Comparison of ENCODE assay signal across 12 cellular contexts in the genomic region with DNA sequence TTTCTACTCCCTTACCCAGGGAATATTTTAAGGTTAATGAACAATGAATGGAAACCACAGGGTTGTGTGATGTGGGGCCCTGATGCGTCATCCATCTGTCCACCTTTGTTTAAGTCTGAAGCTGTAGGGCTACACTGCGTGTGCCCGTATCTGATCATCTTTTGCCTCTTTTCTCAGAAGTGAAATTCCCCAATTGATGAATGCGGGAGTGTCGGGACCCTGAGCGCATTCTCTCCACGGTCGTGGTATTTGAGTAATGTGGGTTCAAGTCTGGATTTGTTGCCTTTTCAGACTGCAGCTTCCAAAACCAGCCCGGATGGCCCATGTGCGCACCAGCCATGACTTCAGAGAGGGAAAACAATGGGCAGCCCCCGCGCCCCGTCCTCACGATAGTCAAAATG.
DNase-seq lines count a peak whose midpoint lies in the region; ATAC-seq and TF ChIP-seq lines count a peak whose summit lies in the region.
"Had no signal": no experiment of that assay in that cellular context is flagged by ENCODE, and none has a peak within 500 bp of the region (broad histone marks: within the 10 kb centered on the region; RNA-seq: fewer than 3 reads in every experiment).

No MANE protein-coding gene starts in this region.

- WGBS in esophagus squamous epithelium, 2 donors: 80 to 89% methylated on average over 14 of the region's 14 CpGs
- WGBS in stomach, 5 donors: 82 to 90% (median 87%) methylated on average over 14 of the region's 14 CpGs

- no peaks in the 10 kb centered on the region for H3K36me3 ChIP-seq in esophagus squamous epithelium
- H3K36me3 ChIP-seq in stomach: no peaks in the 10 kb centered on the region

- in situ Hi-C loops in G401 (cut with HindIII; ENCODE audit: low sequenced_read_pairs): no loop called here

- H3K9me3 ChIP-seq in esophagus squamous epithelium: no peaks in the 10 kb centered on the region
- no peaks in the 10 kb centered on the region for H3K9me3 ChIP-seq in stomach

- H3K27me3 ChIP-seq in esophagus squamous epithelium (no peaks in the 10 kb centered on the region), stomach (no peaks in the 10 kb centered on the region)

- DNase-seq in esophagus squamous epithelium (lab: John Stamatoyannopoulos, UW) (no peak), stomach (no peak), NCI-H226 (no peak), G401 (ENCODE audit: low spot score) (no peak), NCI-H69 (lab: John Stamatoyannopoulos, UW) (no peak), NCI-H446 (lab: John Stamatoyannopoulos, UW) (no peak)
- DNase-seq: activated CD4-positive, alpha-beta T cell treated with anti-CD3 and anti-CD28 coated beads, Interleukin-2, amount 10 ng/mL, durations not matched to agents 24 days and 14 days; CD8-positive, alpha-beta T cell; NCI-H1105 treated with DMSO at 0.1 percent for 48 hours; T-cell had no signal

- peak; percentile 57 for ATAC-seq in GM19372 (IDR thresholded peaks at IDR 0.05; ENCODE audit: low read depth, unreplicated experiment)
- peak; percentile 71 for ATAC-seq in HG03460 (IDR thresholded peaks at IDR 0.05; ENCODE audit: unreplicated experiment)
- ATAC-seq: CD8-positive, alpha-beta T cell; T-cell had no signal

- H3K4me1 ChIP-seq in esophagus squamous epithelium (peaks cover 0 to 22% (median 13%) of the 10 kb centered on the region in 3 donors), stomach (peaks cover 6 to 51% (median 22%) of the 10 kb centered on the region in 4 donors)

- H3K4me3 ChIP-seq in esophagus squamous epithelium (no peak overlapping the region), stomach (no peak overlapping the region)

- intact Hi-C loops in esophagus squamous epithelium (cut with DNase I) (no loop called here), stomach (cut with DNase I; ENCODE audit: low total_unique reads) (no loop called here)

- H3K27ac ChIP-seq in esophagus squamous epithelium (peak overlapping the region in 3 of 4 donors; percentile 39 to 83 (median 39)), stomach (peak overlapping the region in 4 of 5 donors; percentile 58 to 92 (median 74))

- no peak for TF ChIP-seq POLR2A in esophagus squamous epithelium (IDR thresholded peaks at IDR 0.05)
- no peak for TF ChIP-seq POLR2A in stomach (IDR thresholded peaks at IDR 0.05)

- TF ChIP-seq CTCF in esophagus squamous epithelium (IDR thresholded peaks at IDR 0.05) (no peak), stomach (IDR thresholded peaks at IDR 0.05) (no peak)

- no peak for TF ChIP-seq EP300 in stomach (IDR thresholded peaks at IDR 0.05)
